15 cellular contexts compared by ENCODE assay signal in the genomic region with DNA sequence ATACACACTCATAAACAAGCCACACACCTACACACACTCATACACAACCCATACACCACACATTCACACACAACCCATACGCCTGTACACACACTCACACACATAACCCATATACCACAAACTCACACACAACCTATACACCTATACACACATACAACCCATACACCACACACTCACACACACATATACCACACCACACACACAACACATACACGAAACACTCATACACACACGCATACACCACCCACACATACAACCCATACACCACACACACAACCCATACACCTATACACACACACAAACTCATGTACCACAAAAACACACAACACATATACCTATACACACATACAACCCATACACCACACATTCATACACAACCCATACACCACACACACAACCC.
"Had no signal": no experiment of that assay in that cellular context is flagged by ENCODE, and none has a peak within 500 bp of the region (broad histone marks: within the 10 kb centered on the region; RNA-seq: fewer than 3 reads in every experiment).

No MANE protein-coding gene starts in this region.

- H3K27me3 Mint-ChIP-seq: activated T-cell treated with anti-CD3 and anti-CD28 coated beads, Interleukin-2, amount 50 U/mL, for 24 hours; type B pancreatic cell had no signal

- H3K4me1 ChIP-seq: esophagus muscularis mucosa, neural progenitor cell, pancreas, sigmoid colon, suprapubic skin had no signal

- H3K9me3 ChIP-seq: esophagus muscularis mucosa, pancreas, sigmoid colon, suprapubic skin had no signal

- H3K27ac Mint-ChIP-seq: activated T-cell treated with anti-CD3 and anti-CD28 coated beads, Interleukin-2, amount 50 U/mL, for 24 hours; neural progenitor cell; T-helper 2 cell treated with Interferon-gamma antibody and Interleukin-4, amounts not matched to agents 5 μg/mL and 100 μg/mL, for 36 hours; type B pancreatic cell had no signal

- ATAC-seq: pancreas had no signal

- H3K27ac ChIP-seq: dorsolateral prefrontal cortex, esophagus muscularis mucosa, neural progenitor cell, pancreas, sigmoid colon, suprapubic skin had no signal

- H3K4me3 Mint-ChIP-seq: activated T-cell treated with anti-CD3 and anti-CD28 coated beads, Interleukin-2, amount 50 U/mL, for 24 hours; neural progenitor cell; T-helper 2 cell treated with Interferon-gamma antibody and Interleukin-4, amounts not matched to agents 5 μg/mL and 100 μg/mL, for 36 hours; type B pancreatic cell had no signal

- H3K4me3 ChIP-seq: dorsolateral prefrontal cortex, esophagus muscularis mucosa, lung, neural progenitor cell, pancreas, sigmoid colon, suprapubic skin had no signal

- DNase-seq: activated naive CD4-positive, alpha-beta T cell treated with anti-CD3 and anti-CD28 coated beads, Interleukin-2, amount 50 U/mL, for 16 hours; amniotic stem cell; sigmoid colon; stimulated activated CD4-positive, alpha-beta T cell treated with anti-CD3 and anti-CD28 coated beads, Interleukin-12 subunit alpha, Interleukin-12 subunit beta, amount 100 ng/mL, for 4 hours; stimulated activated naive CD4-positive, alpha-beta T cell; SW 1271 had no signal

- H3K36me3 ChIP-seq: esophagus muscularis mucosa, neural progenitor cell, pancreas, sigmoid colon, suprapubic skin had no signal

- H3K4me1 Mint-ChIP-seq: neural progenitor cell had no signal
